ENCODE assay signal across 8 cellular contexts in the genomic region with DNA sequence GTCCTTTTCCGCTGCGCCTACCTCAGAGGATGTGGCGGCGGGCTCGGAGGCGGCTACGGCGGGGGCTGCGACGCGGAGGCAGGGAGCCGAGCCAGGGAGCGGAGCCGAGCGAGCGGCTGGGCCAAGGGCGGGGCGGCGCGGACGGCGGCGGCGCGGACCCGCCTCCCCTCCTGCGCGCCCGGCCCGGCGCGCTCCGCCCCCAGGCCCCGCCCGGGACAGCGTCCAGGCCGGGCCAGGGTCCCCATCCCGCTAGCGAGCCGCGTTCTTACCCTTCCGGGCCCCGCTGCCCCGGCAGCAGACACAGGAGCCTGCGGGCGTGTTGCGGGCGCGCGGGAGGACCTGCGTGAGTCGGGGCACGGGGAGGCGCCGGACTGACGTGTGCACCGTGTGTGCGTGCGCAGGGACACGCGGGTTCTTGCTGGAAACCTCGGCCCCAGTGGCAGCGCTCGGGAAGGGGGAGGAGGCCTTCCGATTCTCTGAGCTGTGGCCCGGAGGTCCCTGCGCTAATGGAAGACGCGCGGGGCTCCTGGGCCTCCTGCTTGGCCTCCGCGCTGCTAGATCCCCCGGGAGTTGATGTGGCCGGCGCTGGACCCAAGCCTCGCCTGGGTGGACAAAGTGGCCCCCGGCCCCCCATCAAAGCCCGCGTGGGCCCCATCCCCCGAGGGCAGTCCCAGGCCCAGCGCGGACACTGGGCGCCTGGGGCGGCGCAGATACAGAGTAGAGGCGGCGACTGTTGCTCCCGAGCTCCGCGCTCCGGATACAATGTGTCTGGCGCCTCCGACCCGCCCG. TPM values are rescaled to one million over a fixed set of nuclear protein-coding genes. Genes with fewer than 3 reads are reported as not detected.
A peak's percentile ranks its signal among the peaks of the same experiment; 100 is the strongest.
DNase-seq lines count a peak whose midpoint lies in the region; ATAC-seq and TF ChIP-seq lines count a peak whose summit lies in the region.

A gene with protein sequence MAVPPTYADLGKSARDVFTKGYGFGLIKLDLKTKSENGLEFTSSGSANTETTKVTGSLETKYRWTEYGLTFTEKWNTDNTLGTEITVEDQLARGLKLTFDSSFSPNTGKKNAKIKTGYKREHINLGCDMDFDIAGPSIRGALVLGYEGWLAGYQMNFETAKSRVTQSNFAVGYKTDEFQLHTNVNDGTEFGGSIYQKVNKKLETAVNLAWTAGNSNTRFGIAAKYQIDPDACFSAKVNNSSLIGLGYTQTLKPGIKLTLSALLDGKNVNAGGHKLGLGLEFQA (minus strand): TSS at position 350 of the 789 bp plus-strand sequence. CDS start 11,963 bp downstream, outside the sequence.

- H3K4me1 Mint-ChIP-seq in central memory CD8-positive, alpha-beta T cell: peaks cover 43% of the 10 kb centered on the region

- H3K9me3 Mint-ChIP-seq in central memory CD8-positive, alpha-beta T cell: no peaks in the 10 kb centered on the region

- peak within 1 kb of the TSS; percentile 93 for H3K27ac Mint-ChIP-seq in central memory CD8-positive, alpha-beta T cell (ENCODE audit: low read depth)

- no peaks in the 10 kb centered on the region for H3K27me3 Mint-ChIP-seq in central memory CD8-positive, alpha-beta T cell

- ATAC-seq in HG02970 (IDR thresholded peaks at IDR 0.05; ENCODE audit: low FRiP score, unreplicated experiment): peak; percentile 71
- peak; percentile 77 to 84 for ATAC-seq in activated CD4-positive, CD25-positive, alpha-beta regulatory T cell treated with anti-CD3 and anti-CD28 coated beads, Interleukin-2, amount 50 U/mL, for 24 hours
- ATAC-seq in central memory CD8-positive, alpha-beta T cell (replicated peaks; ENCODE audit: extremely low read depth, poor library complexity, severe bottlenecking): peak; percentile 75

- TF ChIP-seq CTCF in kidney epithelial cell (IDR thresholded peaks at IDR 0.05; ENCODE audit: insufficient read depth, low read length, poor library complexity, severe bottlenecking): peak; percentile 11

- DNase-seq in SIG-M5 treated with dmso at 0.1 percent for 504 hours (lab: John Stamatoyannopoulos, UW; ENCODE audit: unreplicated experiment) (peak; percentile 78), SIG-M5 (lab: John Stamatoyannopoulos, UW) (no peak), NCI-H2107 treated with DMSO at 0.1 percent for 48 hours (lab: John Stamatoyannopoulos, UW; ENCODE audit: unreplicated experiment) (peak; percentile 32), kidney epithelial cell (ENCODE audit: low read depth) (no peak)
- DNase-seq in central memory CD8-positive, alpha-beta T cell (ENCODE audit: low spot score in 2 of 2): peak; percentile 72 to 83
- DNase-seq in stimulated activated CD4-positive, alpha-beta T cell treated with anti-CD3 and anti-CD28 coated beads, Interleukin-1b, Interleukin-23, amount 100 ng/mL, for 1 hour (ENCODE audit: low read depth in 2 of 2): peak; percentile 51 to 56

- no peaks in the 10 kb centered on the region for H3K27me3 ChIP-seq in kidney epithelial cell (ENCODE audit: control insufficient read depth, insufficient read depth, low read length)

- no peaks in the 10 kb centered on the region for H3K36me3 ChIP-seq in kidney epithelial cell (ENCODE audit: control insufficient read depth, insufficient read depth, low read length)

- peak within 1 kb of the TSS; percentile 87 for H3K4me3 Mint-ChIP-seq in central memory CD8-positive, alpha-beta T cell

- H3K36me3 Mint-ChIP-seq in central memory CD8-positive, alpha-beta T cell (ENCODE audit: insufficient read depth): peaks cover 21% of the 10 kb centered on the region

- H3K4me3 ChIP-seq in kidney epithelial cell (ENCODE audit: low read depth, low read length): peak within 1 kb of the TSS; percentile 65

RNA-seq across cellular contexts. Expression of the gene that starts here (rescaled TPM):
- 230 and 238 TPM in 2 replicates for total RNA-seq in kidney epithelial cell

Comparison
In these comparisons a context has a peak if more than half of its experiments do, and no peak if none do; other contexts are left out.
1. DNase-seq: peak in SIG-M5 treated with dmso at 0.1 percent for 504 hours (single experiment), NCI-H2107 treated with DMSO at 0.1 percent for 48 hours (single experiment), central memory CD8-positive, alpha-beta T cell (2 of 2) and stimulated activated CD4-positive, alpha-beta T cell treated with anti-CD3 and anti-CD28 coated beads, Interleukin-1b, Interleukin-23, amount 100 ng/mL, for 1 hour (2 of 2); none in SIG-M5 (single experiment) and kidney epithelial cell (single experiment).
2. Peak in every context shown above with its lines, with median percentiles within 50 percentile points of each other: ATAC-seq.